16 cellular contexts compared by ENCODE assay signal in genomic region chr22:49433717-49434611, GRCh38.
A peak's percentile ranks its signal among the peaks of the same experiment; 100 is the strongest.
DNase-seq lines count a peak whose midpoint lies in the region; ATAC-seq, FAIRE-seq and TF ChIP-seq lines count a peak whose summit lies in the region.
"Had no signal": no experiment of that assay in that cellular context is flagged by ENCODE, and none has a peak within 500 bp of the region (broad histone marks: within the 10 kb centered on the region; RNA-seq: fewer than 3 reads in every experiment).

No MANE protein-coding gene starts in this region.

- DNase-seq in A673 (ENCODE audit: low spot score) (no peak), Daoy (ENCODE audit: low read depth) (peak; percentile 72), kidney (peak; percentile 54), activated gamma-delta T cell (lab: John Stamatoyannopoulos, UW) (no peak), HuH-7.5 (ENCODE audit: low spot score) (no peak)
- DNase-seq: activated naive CD4-positive, alpha-beta T cell treated with Interleukin-2 at 50 U/mL for 16 hours; colonic mucosa; NCI-H2081; ovary; WERI-Rb-1 had no signal

- intact Hi-C loops in A673 (cut with micrococcal nuclease; ENCODE audit: unreplicated experiment) = no loop called here
- intact Hi-C loops in kidney (cut with DNase I) = no loop called here

- POLR2A ChIA-PET in A673 (lab: Charles Lee; ENCODE audit: low non-redundant PET) = no interaction called here

- CTCF ChIA-PET in A673 (lab: Charles Lee) = no interaction called here

- H3K9me3 ChIP-seq in A673 (ENCODE audit: low read depth, low read length, poor library complexity, severe bottlenecking) (no peaks in the 10 kb centered on the region), OCI-LY1 (ENCODE audit: low read length) (no peaks in the 10 kb centered on the region), kidney (ENCODE audit: control insufficient read depth in 1 of 2, low read length in 2 of 2) (no peaks in the 10 kb centered on the region)
- H3K9me3 ChIP-seq: colonic mucosa, ovary had no signal

- H3K27ac ChIP-seq in A673 (ENCODE audit: low read depth, low read length, poor library complexity, severe bottlenecking) = no peak overlapping the region
- H3K27ac ChIP-seq in OCI-LY1 (ENCODE audit: low read depth, low read length, poor library complexity, severe bottlenecking) = no peak overlapping the region
- no peak overlapping the region for H3K27ac ChIP-seq in kidney (ENCODE audit: low read depth in 2 of 2, low read length in 2 of 2)
- H3K27ac ChIP-seq: colonic mucosa, ovary, skin epidermis, WERI-Rb-1 had no signal

- H3K4me3 ChIP-seq in A673 (ENCODE audit: low read depth, low read length, poor library complexity, severe bottlenecking) (no peak overlapping the region), OCI-LY1 (ENCODE audit: low read depth, low read length, poor library complexity, severe bottlenecking) (no peak overlapping the region), kidney (ENCODE audit: low read length in 2 of 2) (no peak overlapping the region)
- H3K4me3 ChIP-seq: colonic mucosa, ovary, skin epidermis had no signal

- H3K36me3 ChIP-seq in A673 (ENCODE audit: insufficient read depth, low read length, poor library complexity, severe bottlenecking) (no peaks in the 10 kb centered on the region), OCI-LY1 (ENCODE audit: insufficient read depth, low read length) (no peaks in the 10 kb centered on the region), kidney (ENCODE audit: control insufficient read depth in 1 of 2, insufficient read depth in 2 of 2, low read length in 2 of 2) (no peaks in the 10 kb centered on the region)
- H3K36me3 ChIP-seq: colonic mucosa, ovary, WERI-Rb-1 had no signal

- no peaks in the 10 kb centered on the region for H3K9me2 ChIP-seq in OCI-LY1 (ENCODE audit: low read depth, low read length)

- H3K4me2 ChIP-seq in OCI-LY1 (ENCODE audit: low read length) = no peak overlapping the region

- BruUV-seq in A673 (replicated peaks; lab: Mats Ljungman, UMichigan) = no TSS peak

- no peak overlapping the region for H3K9ac ChIP-seq in OCI-LY1 (ENCODE audit: low read length)
- H3K9ac ChIP-seq in kidney (ENCODE audit: low read length in 2 of 2) = no peak overlapping the region

- no peaks in the 10 kb centered on the region; the same call in 1 of the 2 replicates for H4K20me1 ChIP-seq in OCI-LY1 (ENCODE audit: insufficient read depth, low read length)

- 0 out of 2 replicates have a peak, but pooled peaks have one; percentile 21 for TF ChIP-seq CTCF in A673 (conservative IDR thresholded peaks at IDR 0.05; ENCODE audit: low read depth, low read length)
- peak; percentile 57 for TF ChIP-seq CTCF in OCI-LY1 (IDR thresholded peaks at IDR 0.05; ENCODE audit: low read length)
- no peak for TF ChIP-seq CTCF in kidney (IDR thresholded peaks at IDR 0.05; ENCODE audit: borderline replicate concordance, extremely low read depth, insufficient read depth)

- no peaks in the 10 kb centered on the region for H3F3A ChIP-seq in OCI-LY1 (ENCODE audit: insufficient read depth, low read length)

- no peak overlapping the region for H2AFZ ChIP-seq in OCI-LY1 (ENCODE audit: low read length)

- no peak for FAIRE-seq in kidney (lab: Jason Lieb, UNC)
- FAIRE-seq: keratinocyte had no signal

- H3K27me3 ChIP-seq in A673 (replicated peaks; ENCODE audit: insufficient read depth, low read depth, low read length, poor library complexity) (no peaks in the 10 kb centered on the region), OCI-LY1 (ENCODE audit: insufficient read depth, low read length) (no peaks in the 10 kb centered on the region)
- H3K27me3 ChIP-seq: colonic mucosa, ovary had no signal

- H3K4me1 ChIP-seq in A673 (ENCODE audit: insufficient read depth, low read length, poor library complexity, severe bottlenecking) = no peaks in the 10 kb centered on the region
- H3K4me1 ChIP-seq in OCI-LY1 (ENCODE audit: insufficient read depth, low read length, severe bottlenecking) = no peaks in the 10 kb centered on the region
- H3K4me1 ChIP-seq in kidney (ENCODE audit: control insufficient read depth in 1 of 2, insufficient read depth in 1 of 2, low read depth in 1 of 2, low read length in 2 of 2) = no peaks in the 10 kb centered on the region
- H3K4me1 ChIP-seq: colonic mucosa had no signal

- H3K79me2 ChIP-seq in OCI-LY1 (ENCODE audit: insufficient read depth, low read length) = no peaks in the 10 kb centered on the region

- ATAC-seq in HG02798 (IDR thresholded peaks at IDR 0.05; ENCODE audit: poor library complexity, unreplicated experiment) = no peak
- ATAC-seq in GM18873 (IDR thresholded peaks at IDR 0.05; ENCODE audit: low FRiP score, unreplicated experiment) = no peak
- ATAC-seq: stimulated activated memory B cell treated with anti-CD40 and anti-IgM and Interleukin-4, amounts not matched to agents 10 μg/mL and 1 μg/mL and 100 μg/mL, for 72 hours had no signal

Comparison
In these comparisons a context has a peak if more than half of its experiments do, and no peak if none do; other contexts are left out.
1. DNase-seq: peak in Daoy (single experiment) and kidney (single experiment); none in A673 (single experiment), activated gamma-delta T cell (single experiment) and HuH-7.5 (single experiment).